In the genomic region with DNA sequence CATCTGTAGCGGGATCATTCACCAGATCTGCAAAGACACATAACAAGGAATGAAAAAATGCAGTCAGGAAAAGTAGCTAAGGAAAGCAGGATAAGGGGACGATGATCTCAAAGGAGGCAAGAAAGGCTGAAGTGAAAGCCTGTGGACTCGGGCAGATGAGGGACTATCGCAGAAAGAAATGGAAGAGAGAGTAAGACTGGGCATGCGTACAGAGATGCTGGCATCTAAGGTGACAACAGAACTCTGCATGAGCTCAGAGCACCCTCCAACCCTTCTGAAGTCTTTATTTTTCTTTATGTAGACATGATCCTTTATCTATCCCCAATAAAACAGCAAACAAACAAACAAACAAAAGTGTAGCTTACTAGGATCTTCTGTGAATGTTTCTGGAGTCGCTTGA, we compare ENCODE assay signal across 27 cellular contexts. TPM values are rescaled to one million over a fixed set of nuclear protein-coding genes. Genes with fewer than 3 reads are reported as not detected.
"Had no signal": no experiment of that assay in that cellular context is flagged by ENCODE, and none has a peak within 500 bp of the region (broad histone marks: within the 10 kb centered on the region; RNA-seq: fewer than 3 reads in every experiment).

No MANE protein-coding gene starts in this region.

- DNase-seq: activated CD4-positive, alpha-beta T cell treated with anti-CD3 and anti-CD28 coated beads, Interleukin-2, amount 50 U/mL, for 1 hour; activated CD8-positive, alpha-beta memory T cell treated with anti-CD3 and anti-CD28 coated beads, Interleukin-2, amount 10 ng/mL, durations not matched to agents 7 days and 5 days; activated CD8-positive, alpha-beta T cell treated with anti-CD3 and anti-CD28 coated beads for 36 hours; activated naive CD8-positive, alpha-beta T cell treated with anti-CD3 and anti-CD28 coated beads, Interleukin-2, amount 50 U/mL, for 24 hours; activated T-cell treated with anti-CD3 and anti-CD28 coated beads, Interleukin-2, amount 50 U/mL, for 48 hours; central memory CD4-positive, alpha-beta T cell; foreskin melanocyte; heart right ventricle; left lung; lower lobe of right lung; mesendoderm; natural killer cell; posterior cingulate gyrus; right cardiac atrium; stimulated activated CD4-positive, alpha-beta T cell treated with anti-CD3 and anti-CD28 coated beads, Interleukin-2, amount 100 ng/mL, for 48 hours; stimulated activated naive CD8-positive, alpha-beta T cell treated with anti-CD3 and anti-CD28 coated beads, Interleukin-15, Interleukin-2, amounts not matched to agents 100 U/mL and 50 U/mL, for 24 hours; T-helper 9 cell; testis; transverse colon had no signal

- H3K4me3 Mint-ChIP-seq: activated CD8-positive, alpha-beta memory T cell treated with anti-CD3 and anti-CD28 coated beads, Interleukin-2, amount 10 ng/mL, durations not matched to agents 7 days and 5 days; activated CD8-positive, alpha-beta T cell treated with anti-CD3 and anti-CD28 coated beads for 36 hours; activated naive CD4-positive, alpha-beta T cell treated with anti-CD3 and anti-CD28 coated beads, Interleukin-2, amount 50 U/mL, for 24 hours; activated naive CD8-positive, alpha-beta T cell treated with anti-CD3 and anti-CD28 coated beads, Interleukin-2, amount 50 U/mL, for 24 hours; natural killer cell; WTC11 had no signal

- H3K9me3 Mint-ChIP-seq: activated CD8-positive, alpha-beta T cell treated with anti-CD3 and anti-CD28 coated beads for 36 hours; activated naive CD4-positive, alpha-beta T cell treated with anti-CD3 and anti-CD28 coated beads, Interleukin-2, amount 50 U/mL, for 24 hours; activated naive CD8-positive, alpha-beta T cell treated with anti-CD3 and anti-CD28 coated beads, Interleukin-2, amount 50 U/mL, for 24 hours; activated T-helper 2 cell treated with anti-CD3 and anti-CD28 coated beads, Interferon-gamma antibody, Interleukin-2, Interleukin-4, amounts not matched to agents 10 μg/mL and 5 μg/mL and 100 μg/mL, durations not matched to agents 14 hours and 24 hours and 36 hours; natural killer cell; WTC11 had no signal

- H3K27ac ChIP-seq: breast epithelium, esophagus muscularis mucosa, heart right ventricle, left lung, lower lobe of right lung, testis, transverse colon had no signal

- H3K27ac Mint-ChIP-seq: activated CD8-positive, alpha-beta memory T cell treated with anti-CD3 and anti-CD28 coated beads, Interleukin-2, amount 10 ng/mL, durations not matched to agents 7 days and 5 days; activated CD8-positive, alpha-beta T cell treated with anti-CD3 and anti-CD28 coated beads for 36 hours; activated naive CD4-positive, alpha-beta T cell treated with anti-CD3 and anti-CD28 coated beads, Interleukin-2, amount 50 U/mL, for 24 hours; activated naive CD8-positive, alpha-beta T cell treated with anti-CD3 and anti-CD28 coated beads, Interleukin-2, amount 50 U/mL, for 24 hours; activated T-helper 2 cell treated with anti-CD3 and anti-CD28 coated beads, Interferon-gamma antibody, Interleukin-2, Interleukin-4, amounts not matched to agents 10 μg/mL and 5 μg/mL and 100 μg/mL, durations not matched to agents 14 hours and 24 hours and 36 hours; natural killer cell had no signal

- H3K4me1 ChIP-seq: breast epithelium, esophagus muscularis mucosa, heart right ventricle, left lung, lower lobe of right lung, testis, transverse colon had no signal

- H3K27me3 ChIP-seq: breast epithelium, esophagus muscularis mucosa, heart right ventricle, testis, transverse colon had no signal

- H3K36me3 Mint-ChIP-seq: activated CD8-positive, alpha-beta memory T cell treated with anti-CD3 and anti-CD28 coated beads, Interleukin-2, amount 10 ng/mL, durations not matched to agents 7 days and 5 days; activated naive CD4-positive, alpha-beta T cell treated with anti-CD3 and anti-CD28 coated beads, Interleukin-2, amount 50 U/mL, for 24 hours; natural killer cell; WTC11 had no signal

- H3K4me3 ChIP-seq: breast epithelium, esophagus muscularis mucosa, heart right ventricle, left lung, lower lobe of right lung, testis, transverse colon had no signal

- H3K4me1 Mint-ChIP-seq: activated CD8-positive, alpha-beta memory T cell treated with anti-CD3 and anti-CD28 coated beads, Interleukin-2, amount 10 ng/mL, durations not matched to agents 7 days and 5 days; activated naive CD4-positive, alpha-beta T cell treated with anti-CD3 and anti-CD28 coated beads, Interleukin-2, amount 50 U/mL, for 24 hours; activated naive CD8-positive, alpha-beta T cell treated with anti-CD3 and anti-CD28 coated beads, Interleukin-2, amount 50 U/mL, for 24 hours; natural killer cell had no signal

- H3K36me3 ChIP-seq: breast epithelium, esophagus muscularis mucosa, heart right ventricle, left lung, lower lobe of right lung, transverse colon had no signal

- H3K9me3 ChIP-seq: breast epithelium, esophagus muscularis mucosa, left lung, lower lobe of right lung, testis, transverse colon had no signal

- H3K27me3 Mint-ChIP-seq: activated naive CD4-positive, alpha-beta T cell treated with anti-CD3 and anti-CD28 coated beads, Interleukin-2, amount 50 U/mL, for 24 hours had no signal

RNA-seq across cellular contexts. Expression of a gene that starts 7.2 kb away (rescaled TPM):
- total RNA-seq: activated CD8-positive, alpha-beta memory T cell treated with anti-CD3 and anti-CD28 coated beads, Interleukin-2, amount 10 ng/mL, durations not matched to agents 7 days and 5 days; activated CD8-positive, alpha-beta T cell treated with anti-CD3 and anti-CD28 coated beads for 36 hours; activated T-helper 2 cell treated with anti-CD3 and anti-CD28 coated beads, Interferon-gamma antibody, Interleukin-2, Interleukin-4, amounts not matched to agents 10 μg/mL and 5 μg/mL and 100 μg/mL, durations not matched to agents 14 hours and 24 hours and 36 hours; glomerular endothelial cell; mononuclear cell; natural killer cell had no signal

RNA-seq across cellular contexts. Expression of a gene that starts 42.8 kb away (rescaled TPM):
- total RNA-seq: activated CD8-positive, alpha-beta memory T cell treated with anti-CD3 and anti-CD28 coated beads, Interleukin-2, amount 10 ng/mL, durations not matched to agents 7 days and 5 days; activated CD8-positive, alpha-beta T cell treated with anti-CD3 and anti-CD28 coated beads for 36 hours; activated T-helper 2 cell treated with anti-CD3 and anti-CD28 coated beads, Interferon-gamma antibody, Interleukin-2, Interleukin-4, amounts not matched to agents 10 μg/mL and 5 μg/mL and 100 μg/mL, durations not matched to agents 14 hours and 24 hours and 36 hours; esophagus muscularis mucosa; glomerular endothelial cell; heart right ventricle; mononuclear cell; natural killer cell; osteoblast; right cardiac atrium; testis; transverse colon had no signal
- polyA plus RNA-seq: right cardiac atrium had no signal
